1 cellular context compared by ENCODE assay signal in the genomic region with DNA sequence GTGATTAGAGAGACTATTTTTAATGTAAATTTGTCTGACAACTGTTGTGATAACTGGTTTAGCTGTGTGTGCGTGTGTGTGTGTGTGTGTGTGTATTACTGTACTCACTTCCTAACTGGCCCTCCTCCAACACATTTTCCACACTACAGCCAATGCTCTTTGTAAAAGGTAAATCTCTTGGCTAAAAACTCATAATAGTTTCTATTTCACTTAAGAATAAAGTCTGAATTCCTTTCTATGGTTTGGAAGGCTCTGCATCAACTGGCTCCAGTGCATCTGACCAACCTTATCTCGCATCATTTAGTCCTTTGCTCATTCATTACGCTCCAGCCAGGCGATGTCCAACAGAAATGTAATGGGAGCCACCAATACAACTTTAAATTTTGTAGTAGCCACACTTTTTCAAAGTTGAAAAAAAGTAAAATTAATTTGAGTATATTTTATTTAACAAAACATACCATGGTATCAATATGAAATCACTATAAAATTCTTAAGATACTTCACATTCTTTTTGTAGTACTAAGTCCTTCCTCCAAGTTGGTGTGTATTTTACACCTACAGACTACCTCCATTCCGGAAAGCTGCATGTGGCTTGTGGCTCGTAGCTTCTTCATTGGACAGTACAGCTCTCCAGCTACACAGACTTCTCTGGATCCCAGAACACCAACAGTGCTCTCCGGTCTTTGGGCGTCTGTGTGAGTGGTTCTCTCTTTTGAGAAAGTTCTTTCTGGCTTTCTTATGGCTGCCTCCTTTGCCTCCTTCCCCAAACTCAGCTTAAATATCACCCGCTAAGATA.
TF ChIP-seq lines count a peak whose summit lies in the region.

No MANE protein-coding gene starts in this region.

TF ChIP-seq in HepG2, 621 proteins besides CTCF, POLR2A, EP300 and RAD21:
- TF ChIP-seq REL (CRISPR knock-in tag; conservative IDR thresholded peaks at IDR 0.05) (no peak), RBM22 (optimal IDR thresholded peaks at IDR 0.05; ENCODE audit: low read length) (peak; percentile 83), ZNF296 (CRISPR knock-in tag; conservative IDR thresholded peaks at IDR 0.05) (no peak), SP4 (CRISPR knock-in tag; IDR thresholded peaks at IDR 0.05) (no peak)
TF ChIP-seq in HepG2: peak in this region for 1.
